In the genomic region with DNA sequence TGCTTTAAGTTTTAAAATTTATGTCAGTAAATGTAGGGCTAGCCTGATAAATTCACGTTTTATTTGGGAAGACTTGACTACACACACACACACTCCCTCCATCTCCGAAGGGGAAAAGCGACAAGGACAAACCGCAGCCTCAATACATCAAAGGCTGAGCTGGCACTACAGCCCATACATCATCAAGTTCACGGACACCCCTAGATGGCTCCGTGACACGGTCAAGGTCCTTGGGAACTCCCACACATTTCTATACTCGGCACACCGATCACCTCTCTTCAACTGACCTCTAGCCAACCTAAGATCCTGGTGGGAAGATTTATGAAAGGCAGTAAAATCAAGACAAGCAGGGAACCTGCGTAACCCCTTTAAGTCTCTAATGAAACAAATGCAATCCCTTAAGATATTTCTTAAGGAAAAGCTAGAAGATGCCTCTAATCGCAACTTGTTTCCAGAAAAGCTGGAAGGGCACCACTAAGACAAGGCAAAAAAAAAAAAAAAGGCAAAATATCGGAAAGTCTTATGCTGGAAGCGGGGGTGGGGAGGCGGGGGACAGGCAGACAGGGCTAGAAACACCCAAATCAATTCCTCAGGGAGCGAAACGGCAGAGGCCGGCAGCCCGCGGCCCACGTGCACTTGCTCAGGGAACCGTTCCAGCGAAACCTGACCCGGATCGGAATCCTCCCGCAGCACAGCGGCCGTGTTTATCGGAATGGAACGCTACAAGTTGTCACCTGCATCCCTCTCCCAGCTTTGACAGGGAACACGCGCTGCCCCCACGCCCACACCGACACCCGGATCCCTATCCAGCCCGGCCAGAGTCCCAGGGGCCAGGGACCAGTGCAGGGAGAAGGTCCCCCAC, we compare ENCODE assay signal across 8 cellular contexts. TPM values are rescaled to one million over a fixed set of nuclear protein-coding genes. Genes with fewer than 3 reads are reported as not detected.
DNase-seq lines count a peak whose midpoint lies in the region; ATAC-seq, FAIRE-seq and TF ChIP-seq lines count a peak whose summit lies in the region.

No MANE protein-coding gene starts in this region.

- peaks cover 5% of the 10 kb centered on the region for H3K36me3 Mint-ChIP-seq in stimulated activated memory B cell treated with anti-CD40 and anti-IgM and Interleukin-4, amounts not matched to agents 10 μg/mL and 1 μg/mL and 100 μg/mL, for 72 hours

- H3K27me3 Mint-ChIP-seq in stimulated activated memory B cell treated with anti-CD40 and anti-IgM and Interleukin-4, amounts not matched to agents 10 μg/mL and 1 μg/mL and 100 μg/mL, for 72 hours = peaks cover 37% of the 10 kb centered on the region

- TF ChIP-seq CTCF in D721Med (IDR thresholded peaks at IDR 0.05; ENCODE audit: insufficient read depth, missing control alignments) = no peak

- DNase-seq in D721Med (ENCODE audit: insufficient read length, low spot score) (peak; percentile 14), NCI-H1105 treated with DMSO at 0.1 percent for 48 hours (lab: John Stamatoyannopoulos, UW) (peak; percentile 48), caudate nucleus (lab: John Stamatoyannopoulos, UW) (peak in 37 of 61 donors; percentile 1 to 53 (median 16)), left colon (peak; percentile 30 to 37), NCI-H187 (lab: John Stamatoyannopoulos, UW) (no peak)

- no peak for FAIRE-seq in D721Med (lab: Jason Lieb, UNC)

- intact Hi-C loops in left colon (cut with DNase I, micrococcal nuclease) = loop anchor here in 1 of 2 donors (5.0 kb wide), 1 partner anchor 517 kb away; no protein-coding TSS in a partner anchor

- H3K4me1 Mint-ChIP-seq in stimulated activated memory B cell treated with anti-CD40 and anti-IgM and Interleukin-4, amounts not matched to agents 10 μg/mL and 1 μg/mL and 100 μg/mL, for 72 hours = peaks cover 25% of the 10 kb centered on the region

- H3K27ac Mint-ChIP-seq in stimulated activated memory B cell treated with anti-CD40 and anti-IgM and Interleukin-4, amounts not matched to agents 10 μg/mL and 1 μg/mL and 100 μg/mL, for 72 hours = peak overlapping the region; percentile 71

- H3K9me3 Mint-ChIP-seq in stimulated activated memory B cell treated with anti-CD40 and anti-IgM and Interleukin-4, amounts not matched to agents 10 μg/mL and 1 μg/mL and 100 μg/mL, for 72 hours = no peaks in the 10 kb centered on the region

- H3K4me3 Mint-ChIP-seq in stimulated activated memory B cell treated with anti-CD40 and anti-IgM and Interleukin-4, amounts not matched to agents 10 μg/mL and 1 μg/mL and 100 μg/mL, for 72 hours = peak overlapping the region; percentile 85

- H3K27ac ChIP-seq in caudate nucleus (ENCODE audit: low read depth, low read length) = peak overlapping the region; percentile 75

- peak; percentile 12 for ATAC-seq in left colon
- ATAC-seq in stimulated activated memory B cell treated with anti-CD40 and anti-IgM and Interleukin-4, amounts not matched to agents 10 μg/mL and 1 μg/mL and 100 μg/mL, for 72 hours = no peak
- no peak for ATAC-seq in HG03045 (IDR thresholded peaks at IDR 0.05; ENCODE audit: unreplicated experiment)
- no peak for ATAC-seq in HG03159 (IDR thresholded peaks at IDR 0.05; ENCODE audit: unreplicated experiment)

RNA-seq across cellular contexts. Expression of a gene that starts 1.5 kb away (rescaled TPM):
- 1 to 10 TPM; 1.1 to 2.8 TPM for total RNA-seq in left colon

Comparison
In these comparisons a context has a peak if more than half of its experiments do, and no peak if none do; other contexts are left out.
1. DNase-seq: peak in D721Med (single experiment), NCI-H1105 treated with DMSO at 0.1 percent for 48 hours (single experiment), caudate nucleus (37 of 61) and left colon (2 of 2); none in NCI-H187 (0 of 2).